ENCODE assay signal across 15 cellular contexts in genomic region chr9:38027714-38028113, GRCh38. TPM values are rescaled to one million over a fixed set of nuclear protein-coding genes. Genes with fewer than 3 reads are reported as not detected.
DNase-seq lines count a peak whose midpoint lies in the region; ATAC-seq and TF ChIP-seq lines count a peak whose summit lies in the region.
"Had no signal": no experiment of that assay in that cellular context is flagged by ENCODE, and none has a peak within 500 bp of the region (broad histone marks: within the 10 kb centered on the region; RNA-seq: fewer than 3 reads in every experiment).

No MANE protein-coding gene starts in this region.

- peak overlapping the region; percentile 100 for H3K27ac ChIP-seq in AG04450 (ENCODE audit: low read depth, low read length)
- H3K27ac ChIP-seq: neutrophil had no signal

- TF ChIP-seq CTCF in AG04450 (IDR thresholded peaks at IDR 0.05; ENCODE audit: low read depth, low read length) = no peak
- TF ChIP-seq CTCF in chondrocyte (IDR thresholded peaks at IDR 0.05) = no peak
- TF ChIP-seq CTCF in osteocyte (IDR thresholded peaks at IDR 0.05) = no peak

- no peak for ATAC-seq in GM18498 (IDR thresholded peaks at IDR 0.05; ENCODE audit: unreplicated experiment)
- ATAC-seq: stimulated activated naive CD8-positive, alpha-beta T cell treated with anti-CD3 and anti-CD28 coated beads, Interleukin-15, Interleukin-2, amounts not matched to agents 100 U/mL and 50 U/mL, for 24 hours had no signal

- no peaks in the 10 kb centered on the region for H3K9me3 ChIP-seq in AG04450 (ENCODE audit: control insufficient read depth, insufficient read depth, low read length)
- H3K9me3 ChIP-seq: neutrophil had no signal

- H3K27ac Mint-ChIP-seq in chondrocyte (ENCODE audit: unreplicated experiment) (peak overlapping the region; percentile 98), osteocyte (ENCODE audit: unreplicated experiment) (peak overlapping the region; percentile 97)
- H3K27ac Mint-ChIP-seq: dendritic cell treated with granulocyte-macrophage colony-stimulating factor and Interleukin-4, amounts not matched to agents 40 ng/mL and 50 ng/mL, for 4 days had no signal

- no peak overlapping the region for H3K4me3 Mint-ChIP-seq in chondrocyte (ENCODE audit: unreplicated experiment)
- H3K4me3 Mint-ChIP-seq in osteocyte (ENCODE audit: unreplicated experiment) = no peak overlapping the region
- H3K4me3 Mint-ChIP-seq: dendritic cell treated with granulocyte-macrophage colony-stimulating factor and Interleukin-4, amounts not matched to agents 40 ng/mL and 50 ng/mL, for 4 days had no signal

- POLR2A ChIA-PET in AG04450 (lab: Yijun Ruan, JAX) = interaction anchor here (0.5 kb wide), 1 partner anchor 26 kb away, joined by 4 read pairs; no protein-coding TSS in a partner anchor

- no peak for DNase-seq in AG04450 (ENCODE audit: low read depth, low spot score)
- peak; percentile 60 to 82 for DNase-seq in NCI-H2081 (lab: John Stamatoyannopoulos, UW)
- DNase-seq in chondrocyte (ENCODE audit: low spot score) = no peak
- no peak for DNase-seq in osteocyte (ENCODE audit: extremely low spot score, unreplicated experiment)
- DNase-seq in mucosa of gallbladder (ENCODE audit: low spot score) = no peak
- DNase-seq in GM03348 (ENCODE audit: low spot score) = no peak
- no peak for DNase-seq in NCI-H226
- DNase-seq: MM.1S; NCI-H526; stimulated activated naive CD8-positive, alpha-beta T cell treated with anti-CD3 and anti-CD28 coated beads, Interleukin-15, Interleukin-2, amounts not matched to agents 100 U/mL and 50 U/mL, for 24 hours; T-helper 9 cell had no signal

- no peaks in the 10 kb centered on the region for H3K9me3 Mint-ChIP-seq in chondrocyte (ENCODE audit: low read depth)
- H3K9me3 Mint-ChIP-seq in osteocyte (ENCODE audit: unreplicated experiment) = no peaks in the 10 kb centered on the region
- H3K9me3 Mint-ChIP-seq: dendritic cell treated with granulocyte-macrophage colony-stimulating factor and Interleukin-4, amounts not matched to agents 40 ng/mL and 50 ng/mL, for 4 days had no signal

- no peaks in the 10 kb centered on the region for H3K27me3 ChIP-seq in AG04450 (ENCODE audit: control insufficient read depth, insufficient read depth, low read length)

- CTCF ChIA-PET in AG04450 (lab: Charles Lee) = interaction anchor here (1.1 to 1.5 kb wide), 2 partner anchors 61 to 132 kb away, joined by 3 to 7 read pairs; no protein-coding TSS in a partner anchor

- H3K27me3 Mint-ChIP-seq in chondrocyte (ENCODE audit: low read depth) (no peaks in the 10 kb centered on the region), osteocyte (ENCODE audit: unreplicated experiment) (no peaks in the 10 kb centered on the region)
- H3K27me3 Mint-ChIP-seq: dendritic cell treated with granulocyte-macrophage colony-stimulating factor and Interleukin-4, amounts not matched to agents 40 ng/mL and 50 ng/mL, for 4 days had no signal

- H3K4me1 Mint-ChIP-seq in chondrocyte (ENCODE audit: low read depth) = peaks cover 66% of the 10 kb centered on the region
- H3K4me1 Mint-ChIP-seq in osteocyte (ENCODE audit: unreplicated experiment) = peaks cover 70% of the 10 kb centered on the region

- no peak overlapping the region for H3K4me3 ChIP-seq in AG04450 (ENCODE audit: low read depth, low read length)
- H3K4me3 ChIP-seq: lung had no signal

- H3K36me3 Mint-ChIP-seq in chondrocyte (ENCODE audit: low read depth) = no peaks in the 10 kb centered on the region
- no peaks in the 10 kb centered on the region for H3K36me3 Mint-ChIP-seq in osteocyte (ENCODE audit: unreplicated experiment)

RNA-seq across cellular contexts. Expression of gene SHB, which starts 41.3 kb away (rescaled TPM):
- 16.7 and 20.3 TPM in 2 replicates for polyA plus RNA-seq in AG04450 (2011; rRNA removed)
- polyA minus RNA-seq in AG04450 (2011; rRNA and poly(A)+ RNA removed) = 28.6 and 31.8 TPM in 2 replicates
- total RNA-seq in chondrocyte (19.6 to 25.1 TPM (median 23.8 TPM) in 3 replicates), osteocyte (16.7 and 18.3 TPM in 2 replicates), mucosa of gallbladder (54.5 TPM)

Comparison
In these comparisons a context has a peak if more than half of its experiments do, and no peak if none do; other contexts are left out.
1. DNase-seq: peak in NCI-H2081 (2 of 2); none in AG04450 (single experiment), chondrocyte (single experiment), osteocyte (single experiment), mucosa of gallbladder (single experiment), GM03348 (single experiment) and NCI-H226 (single experiment).